26 cellular contexts compared by ENCODE assay signal in the genomic region with DNA sequence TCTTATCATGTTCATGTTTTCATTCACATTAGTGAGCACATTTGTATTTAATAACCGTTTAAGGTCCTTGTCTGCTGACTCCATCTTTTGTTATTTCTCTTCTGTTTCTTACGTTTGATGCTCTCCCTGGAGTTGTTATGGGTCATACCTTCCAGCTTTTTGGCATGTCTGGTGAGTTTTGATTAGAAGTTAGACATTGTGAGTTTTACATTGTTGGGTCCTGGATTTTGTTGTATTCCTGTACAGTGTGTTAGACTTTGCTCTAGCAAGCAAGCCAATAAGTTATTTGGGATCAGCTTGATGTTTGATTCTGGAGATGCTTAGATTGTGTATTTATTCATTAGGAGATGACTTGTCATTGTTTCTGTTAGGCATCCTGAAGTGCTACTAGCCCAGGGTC. TPM values are rescaled to one million over a fixed set of nuclear protein-coding genes. Genes with fewer than 3 reads are reported as not detected.
"Had no signal": no experiment of that assay in that cellular context is flagged by ENCODE, and none has a peak within 500 bp of the region (broad histone marks: within the 10 kb centered on the region; RNA-seq: fewer than 3 reads in every experiment).

No MANE protein-coding gene starts in this region.

- DNase-seq: stimulated activated CD4-positive, alpha-beta T cell treated with anti-CD3 and anti-CD28 coated beads, Interleukin-2, amount 100 ng/mL, for 48 hours; stimulated activated CD4-positive, alpha-beta T cell treated with anti-CD3 and anti-CD28 coated beads, Interleukin-4, amount 100 ng/mL, for 1 hour; stimulated activated CD4-positive, alpha-beta T cell treated with anti-CD3 and anti-CD28 coated beads, Interleukin-4, amount 100 ng/mL, for 24 hours; stimulated activated CD4-positive, alpha-beta T cell treated with anti-CD3 and anti-CD28 coated beads, Interleukin-4, amount 100 ng/mL, for 4 hours; stimulated activated CD8-positive, alpha-beta memory T cell treated with anti-CD3 and anti-CD28 coated beads, Interleukin-4, amount 100 ng/mL, for 48 hours; stimulated activated naive B cell treated with anti-CD40 and anti-IgM and Interleukin-4, amounts not matched to agents 10 μg/mL and 1 μg/mL and 100 μg/mL, for 72 hours; stimulated activated naive CD4-positive, alpha-beta T cell; stimulated activated naive CD4-positive, alpha-beta T cell treated with Interleukin-2 at 50 U/mL for 16 hours; stimulated activated naive CD8-positive, alpha-beta T cell treated with anti-CD3 and anti-CD28 coated beads, Interleukin-15, amount 100 ng/mL, for 72 hours; stimulated activated naive CD8-positive, alpha-beta T cell treated with anti-CD3 and anti-CD28 coated beads, Interleukin-15, Interleukin-2, amounts not matched to agents 100 U/mL and 50 U/mL, for 24 hours; stomach; substantia nigra; testis; thyroid gland; tibial artery; transverse colon; trophoblast cell; upper lobe of left lung; upper lobe of right lung; uterus had no signal

- H3K9me3 ChIP-seq: suprapubic skin, testis, thyroid gland, transverse colon, upper lobe of right lung, vagina had no signal

- H3K27me3 ChIP-seq: stomach, suprapubic skin, testis, thyroid gland, tibial artery, tibial nerve, transverse colon, upper lobe of left lung, upper lobe of right lung, uterus, vagina had no signal

- H3K27ac ChIP-seq: stomach, suprapubic skin, testis, thoracic aorta, thyroid gland, tibial artery, tibial nerve, transverse colon, upper lobe of left lung, upper lobe of right lung, uterus, vagina had no signal

- H3K36me3 ChIP-seq: stomach, suprapubic skin, thoracic aorta, thyroid gland, tibial artery, tibial nerve, transverse colon, upper lobe of left lung, upper lobe of right lung, uterus, vagina had no signal

- H3K4me3 ChIP-seq: stomach, suprapubic skin, testis, thoracic aorta, thyroid gland, tibial artery, tibial nerve, transverse colon, upper lobe of left lung, upper lobe of right lung, uterus, vagina had no signal

- H3K4me1 ChIP-seq: stomach, suprapubic skin, testis, thyroid gland, tibial artery, tibial nerve, transverse colon, upper lobe of left lung, upper lobe of right lung, uterus, vagina had no signal

RNA-seq across cellular contexts. Expression of a gene that starts 16.9 kb away (rescaled TPM):
- total RNA-seq: stomach, transverse colon, ureter, urinary bladder had no signal

RNA-seq across cellular contexts. Expression of a gene that starts 27.9 kb away (rescaled TPM):
- total RNA-seq: suprapubic skin, transverse colon, upper lobe of right lung, vagina had no signal
- polyA plus RNA-seq: stomach had no signal
